ENCODE assay signal across 9 cellular contexts in genomic region chr6:89596056-89596455, GRCh38. TPM values are rescaled to one million over a fixed set of nuclear protein-coding genes. Genes with fewer than 3 reads are reported as not detected.
DNase-seq lines count a peak whose midpoint lies in the region; ATAC-seq and TF ChIP-seq lines count a peak whose summit lies in the region.
"Had no signal": no experiment of that assay in that cellular context is flagged by ENCODE, and none has a peak within 500 bp of the region (broad histone marks: within the 10 kb centered on the region; RNA-seq: fewer than 3 reads in every experiment).

No MANE protein-coding gene starts in this region.

- peaks cover 2% of the 10 kb centered on the region for H3K36me3 Mint-ChIP-seq in activated CD4-positive, alpha-beta memory T cell treated with anti-CD3 and anti-CD28 coated beads for 36 hours
- H3K36me3 Mint-ChIP-seq in nephron progenitor cell (ENCODE audit: low read depth): peaks cover 22% of the 10 kb centered on the region

- intact Hi-C loops in activated CD4-positive, alpha-beta memory T cell treated with anti-CD3 and anti-CD28 coated beads for 36 hours (cut with micrococcal nuclease): loop anchor here (5.0 kb wide), 1 partner anchor 164 kb away; the partner anchor contains the start of gene ANKRD6
- intact Hi-C loops in dorsolateral prefrontal cortex (cut with DNase I): loop anchor here (5.0 kb wide), 2 partner anchors 164 to 224 kb away; partner anchors contain the start of gene ANKRD6 (in 1 of the 2)

- DNase-seq in GM12864 (ENCODE audit: low read depth): peak; percentile 59
- DNase-seq in activated CD4-positive, alpha-beta memory T cell treated with anti-CD3 and anti-CD28 coated beads for 36 hours: peak; percentile 20
- DNase-seq in nephron progenitor cell: no peak
- DNase-seq in dorsolateral prefrontal cortex: no peak
- no peak for DNase-seq in NCI-H146 treated with DMSO at 0.1 percent for 48 hours (lab: John Stamatoyannopoulos, UW; ENCODE audit: unreplicated experiment)
- no peak for DNase-seq in NCI-H1048 (lab: John Stamatoyannopoulos, UW)
- DNase-seq: DMS 273 treated with DMSO at 0.1 percent for 48 hours had no signal

- CTCF ChIA-PET in activated CD4-positive, alpha-beta memory T cell treated with anti-CD3 and anti-CD28 coated beads for 36 hours (lab: Charles Lee): interaction anchor here (1.1 to 1.7 kb wide), 2 partner anchors 13 to 15 kb away, joined by 3 to 5 read pairs; no protein-coding TSS in a partner anchor

- POLR2A ChIA-PET in activated CD4-positive, alpha-beta memory T cell treated with anti-CD3 and anti-CD28 coated beads for 36 hours (lab: Charles Lee): no interaction called here

- no peak overlapping the region for H3K4me3 ChIP-seq in GM12864 (ENCODE audit: low read depth, low read length)
- H3K4me3 ChIP-seq in dorsolateral prefrontal cortex: no peak overlapping the region

- no peaks in the 10 kb centered on the region for H3K9me3 Mint-ChIP-seq in activated CD4-positive, alpha-beta memory T cell treated with anti-CD3 and anti-CD28 coated beads for 36 hours
- H3K9me3 Mint-ChIP-seq in nephron progenitor cell: no peaks in the 10 kb centered on the region

- no peaks in the 10 kb centered on the region for H3K27me3 Mint-ChIP-seq in activated CD4-positive, alpha-beta memory T cell treated with anti-CD3 and anti-CD28 coated beads for 36 hours
- H3K27me3 Mint-ChIP-seq in nephron progenitor cell (ENCODE audit: low read depth, poor library complexity): no peaks in the 10 kb centered on the region

- no peak overlapping the region for H3K4me3 Mint-ChIP-seq in activated CD4-positive, alpha-beta memory T cell treated with anti-CD3 and anti-CD28 coated beads for 36 hours
- H3K4me3 Mint-ChIP-seq in nephron progenitor cell: no peak overlapping the region

- ATAC-seq in GM19395 (IDR thresholded peaks at IDR 0.05; ENCODE audit: unreplicated experiment) (peak; percentile 88), HG03066 (IDR thresholded peaks at IDR 0.05; ENCODE audit: low read depth, unreplicated experiment) (peak; percentile 77)

- TF ChIP-seq CTCF in GM12864 (IDR thresholded peaks at IDR 0.05; ENCODE audit: low read depth, low read length, missing control alignments): no peak
- TF ChIP-seq CTCF in nephron progenitor cell (IDR thresholded peaks at IDR 0.05): no peak
- no peak for TF ChIP-seq CTCF in dorsolateral prefrontal cortex (IDR thresholded peaks at IDR 0.05 in 54 of 56, conservative IDR thresholded peaks at IDR 0.05 in 2 of 56; ENCODE audit: low read depth in 1 of 56, partially characterized antibody in 56 of 56)

- H3K27me3 ChIP-seq in dorsolateral prefrontal cortex: no peaks in the 10 kb centered on the region

- H3K4me1 Mint-ChIP-seq in activated CD4-positive, alpha-beta memory T cell treated with anti-CD3 and anti-CD28 coated beads for 36 hours (ENCODE audit: low read depth): peaks cover 20% of the 10 kb centered on the region
- peaks cover 47% of the 10 kb centered on the region for H3K4me1 Mint-ChIP-seq in nephron progenitor cell

- no peak overlapping the region for H3K27ac ChIP-seq in dorsolateral prefrontal cortex

- H3K27ac Mint-ChIP-seq in activated CD4-positive, alpha-beta memory T cell treated with anti-CD3 and anti-CD28 coated beads for 36 hours: peak overlapping the region; percentile 80
- H3K27ac Mint-ChIP-seq in nephron progenitor cell: no peak overlapping the region

RNA-seq across cellular contexts. Expression of gene LYRM2, which starts 42.5 kb away (rescaled TPM):
- total RNA-seq in activated CD4-positive, alpha-beta memory T cell treated with anti-CD3 and anti-CD28 coated beads for 36 hours: 10 to 100 TPM; 25.5 to 26.4 TPM
- 10 to 100 TPM; 30.1 to 60.1 (median 43.4) TPM for total RNA-seq in dorsolateral prefrontal cortex

Comparison
In these comparisons a context has a peak if more than half of its experiments do, and no peak if none do; other contexts are left out.
1. DNase-seq: peak in GM12864 (single experiment) and activated CD4-positive, alpha-beta memory T cell treated with anti-CD3 and anti-CD28 coated beads for 36 hours (single experiment); none in nephron progenitor cell (single experiment), dorsolateral prefrontal cortex (0 of 10), NCI-H146 treated with DMSO at 0.1 percent for 48 hours (single experiment) and NCI-H1048 (single experiment).